Comparison of ENCODE assay signal across 10 cellular contexts in genomic region chr11:93591247-93591898, GRCh38. TPM values are rescaled to one million over a fixed set of nuclear protein-coding genes. Genes with fewer than 3 reads are reported as not detected.
DNase-seq lines count a peak whose midpoint lies in the region; ATAC-seq, FAIRE-seq and TF ChIP-seq lines count a peak whose summit lies in the region.
"Had no signal": no experiment of that assay in that cellular context is flagged by ENCODE, and none has a peak within 500 bp of the region (broad histone marks: within the 10 kb centered on the region; RNA-seq: fewer than 3 reads in every experiment).

No MANE protein-coding gene starts in this region.

- ATAC-seq in DND-41 (ENCODE audit: insufficient read depth, low read depth) (0 out of 3 replicates have a peak, but pooled peaks have one; percentile 45), GM19467 (IDR thresholded peaks at IDR 0.05; ENCODE audit: unreplicated experiment) (peak; percentile 71), HG03280 (IDR thresholded peaks at IDR 0.05; ENCODE audit: unreplicated experiment) (peak; percentile 86)
- peak; percentile 85 for ATAC-seq in activated T-helper 17 cell treated with anti-CD3 and anti-CD28 coated beads, Interleukin-2, amount 50 U/mL, for 72 hours (replicated peaks)
- ATAC-seq: Panc1 had no signal

- H3K4me1 ChIP-seq in DND-41 (ENCODE audit: insufficient read depth, low read length) = no peaks in the 10 kb centered on the region
- H3K4me1 ChIP-seq: BE2C had no signal

- no peaks in the 10 kb centered on the region for H3K36me3 ChIP-seq in DND-41 (ENCODE audit: insufficient read depth, low read length)
- H3K36me3 ChIP-seq: BE2C had no signal

- H2AFZ ChIP-seq in DND-41 (ENCODE audit: low read depth, low read length) = no peak overlapping the region

- H3K4me1 Mint-ChIP-seq in activated T-helper 17 cell treated with anti-CD3 and anti-CD28 coated beads, Interleukin-2, amount 50 U/mL, for 72 hours = no peaks in the 10 kb centered on the region

- TF ChIP-seq POLR2A in H54 (IDR thresholded peaks at IDR 0.05; ENCODE audit: low read depth, low read length) = no peak

- no peak for TF ChIP-seq CTCF in DND-41 (IDR thresholded peaks at IDR 0.05; ENCODE audit: borderline replicate concordance, extremely low read depth, low read length, poor library complexity, severe bottlenecking)

- H3K4me2 ChIP-seq in DND-41 (ENCODE audit: insufficient read depth, low read length) = no peak overlapping the region

- H3K9me3 ChIP-seq in DND-41 (ENCODE audit: insufficient read depth, low read length, severe bottlenecking) = no peaks in the 10 kb centered on the region
- H3K9me3 ChIP-seq: BE2C had no signal

- no peaks in the 10 kb centered on the region for H4K20me1 ChIP-seq in DND-41 (ENCODE audit: insufficient read depth, low read length)

- H3K9ac ChIP-seq in DND-41 (ENCODE audit: low read depth, low read length) = no peak overlapping the region

- FAIRE-seq in H54 (lab: Jason Lieb, UNC) = no peak

- no peak overlapping the region for H3K4me3 Mint-ChIP-seq in activated T-helper 17 cell treated with anti-CD3 and anti-CD28 coated beads, Interleukin-2, amount 50 U/mL, for 72 hours

- H3K9me3 Mint-ChIP-seq in activated T-helper 17 cell treated with anti-CD3 and anti-CD28 coated beads, Interleukin-2, amount 50 U/mL, for 72 hours = no peaks in the 10 kb centered on the region

- no peak overlapping the region for H3K4me3 ChIP-seq in DND-41 (ENCODE audit: low read depth in 1 of 2, low read length in 2 of 2)

- peaks cover 8% of the 10 kb centered on the region for H3K27me3 Mint-ChIP-seq in activated T-helper 17 cell treated with anti-CD3 and anti-CD28 coated beads, Interleukin-2, amount 50 U/mL, for 72 hours

- H3K27ac ChIP-seq in DND-41 (ENCODE audit: low read length) (no peak overlapping the region), substantia nigra (ENCODE audit: low read depth, low read length, poor library complexity, severe bottlenecking) (no peak overlapping the region)

- H3K36me3 Mint-ChIP-seq in activated T-helper 17 cell treated with anti-CD3 and anti-CD28 coated beads, Interleukin-2, amount 50 U/mL, for 72 hours (ENCODE audit: low read depth) = no peaks in the 10 kb centered on the region

- H3K27ac Mint-ChIP-seq in activated T-helper 17 cell treated with anti-CD3 and anti-CD28 coated beads, Interleukin-2, amount 50 U/mL, for 72 hours = no peak overlapping the region

- DNase-seq in DND-41 (peak; percentile 10), H54 (ENCODE audit: insufficient read length, low spot score) (no peak), DMS79 (lab: John Stamatoyannopoulos, UW) (no peak), substantia nigra (lab: John Stamatoyannopoulos, UW) (no peak), NCI-H774 (lab: John Stamatoyannopoulos, UW) (no peak)
- DNase-seq: BE2C had no signal

- H3K79me2 ChIP-seq in DND-41 (ENCODE audit: insufficient read depth, low read length) = no peaks in the 10 kb centered on the region

- peaks cover 4% of the 10 kb centered on the region for H3K27me3 ChIP-seq in DND-41 (ENCODE audit: insufficient read depth, low read length, poor library complexity)
- H3K27me3 ChIP-seq: BE2C had no signal

RNA-seq across cellular contexts. Expression of gene SMCO4, which starts 48.2 kb away (rescaled TPM):
- 10 to 100 TPM; 49.3 to 82.4 TPM for total RNA-seq in activated T-helper 17 cell treated with anti-CD3 and anti-CD28 coated beads, Interleukin-2, amount 50 U/mL, for 72 hours
